8 cellular contexts compared by ENCODE assay signal in genomic region chr1:95742591-95743089, GRCh38.
DNase-seq lines count a peak whose midpoint lies in the region; ATAC-seq and TF ChIP-seq lines count a peak whose summit lies in the region.

No MANE protein-coding gene starts in this region.

- DNase-seq in DMS53 (lab: John Stamatoyannopoulos, UW), result peak; percentile 91
- peak; percentile 78 for DNase-seq in RWPE1 (ENCODE audit: low spot score)
- DNase-seq in thyroid gland, result no peak

- H3K4me3 ChIP-seq in HUES48 (ENCODE audit: low read depth, low read length) (no peak overlapping the region), iPS-20b (ENCODE audit: low read length) (no peak overlapping the region), thyroid gland (replicated peaks in 1 of 3) (no peak overlapping the region)

- CTCF ChIA-PET in RWPE1 (lab: Yijun Ruan, JAX), result no interaction called here

- H3K27me3 ChIP-seq in HUES48 (ENCODE audit: control insufficient read depth, insufficient read depth, low read length), result no peaks in the 10 kb centered on the region
- no peaks in the 10 kb centered on the region for H3K27me3 ChIP-seq in iPS-20b (ENCODE audit: insufficient read depth, low read length)
- H3K27me3 ChIP-seq in thyroid gland, result no peaks in the 10 kb centered on the region

- H3K9me3 ChIP-seq in HUES48 (ENCODE audit: control insufficient read depth, insufficient read depth, low read length), result no peaks in the 10 kb centered on the region
- no peaks in the 10 kb centered on the region; the same call in 1 of the 2 replicates for H3K9me3 ChIP-seq in iPS-20b (ENCODE audit: insufficient read depth, low read depth, low read length)
- H3K9me3 ChIP-seq in thyroid gland, result no peaks in the 10 kb centered on the region

- no peak for TF ChIP-seq POLR2A in thyroid gland (IDR thresholded peaks at IDR 0.05)

- no peak for TF ChIP-seq CTCF in RWPE1 (conservative IDR thresholded peaks at IDR 0.05; ENCODE audit: low read depth)
- no peak for TF ChIP-seq CTCF in thyroid gland (IDR thresholded peaks at IDR 0.05)

- POLR2A ChIA-PET in RWPE1 (lab: Yijun Ruan, JAX; ENCODE audit: low non-redundant PET), result no interaction called here

- 37 to 51% methylated on average over 3 of the region's 3 CpGs for WGBS in thyroid gland, 2 donors

- H3K36me3 ChIP-seq in HUES48 (ENCODE audit: control insufficient read depth, insufficient read depth, low read length) (no peaks in the 10 kb centered on the region), iPS-20b (ENCODE audit: insufficient read depth, low read depth, low read length) (no peaks in the 10 kb centered on the region), thyroid gland (no peaks in the 10 kb centered on the region)

- H3K9ac ChIP-seq in HUES48 (ENCODE audit: low read depth, low read length) (no peak overlapping the region), iPS-20b (ENCODE audit: low read depth, low read length) (peak overlapping the region; percentile 20; the same call in 1 of the 2 replicates)

- intact Hi-C loops in thyroid gland (cut with DNase I), result no loop called here

- H3K27ac ChIP-seq in HUES48 (ENCODE audit: low read depth, low read length) (peak overlapping the region; percentile 82), RWPE1 (peak overlapping the region; percentile 87), iPS-20b (ENCODE audit: low read length) (no peak overlapping the region), thyroid gland (no peak overlapping the region)

- ATAC-seq in GM21723 (IDR thresholded peaks at IDR 0.05; ENCODE audit: unreplicated experiment) (no peak), HG02981 (IDR thresholded peaks at IDR 0.05; ENCODE audit: unreplicated experiment) (no peak), HG03039 (IDR thresholded peaks at IDR 0.05; ENCODE audit: unreplicated experiment) (no peak)

- H3K4me1 ChIP-seq in HUES48 (ENCODE audit: control insufficient read depth, insufficient read depth, low read length) (peaks cover 7% of the 10 kb centered on the region; the same call in 1 of the 2 replicates), iPS-20b (ENCODE audit: insufficient read depth, low read length) (no peaks in the 10 kb centered on the region), thyroid gland (no peaks in the 10 kb centered on the region)

Comparison
In these comparisons a context has a peak if more than half of its experiments do, and no peak if none do; other contexts are left out.
1. DNase-seq: peak in DMS53 (single experiment) and RWPE1 (single experiment); none in thyroid gland (0 of 2).
2. H3K27ac ChIP-seq: peak in HUES48 (single experiment) and RWPE1 (single experiment); none in iPS-20b (single experiment) and thyroid gland (0 of 3).